In the genomic region with DNA sequence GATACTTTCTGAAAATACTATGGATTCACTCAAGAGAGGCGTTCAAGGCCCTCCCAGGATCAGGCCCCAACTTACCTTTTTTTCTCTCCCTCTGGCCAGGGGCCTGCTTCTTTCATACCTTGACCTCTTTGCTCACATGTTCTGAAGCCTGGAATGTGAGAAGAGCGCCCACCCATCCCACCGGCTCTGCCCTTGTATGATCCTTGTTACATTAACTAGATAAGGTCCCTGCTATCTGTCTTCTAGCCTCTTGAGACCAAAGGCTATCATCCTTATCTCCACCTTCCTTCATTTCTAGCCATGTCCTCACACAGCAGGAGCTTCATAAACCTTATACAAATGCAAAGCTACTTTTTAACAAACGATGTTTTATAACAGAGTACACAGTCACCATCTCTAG, we compare ENCODE assay signal across 14 cellular contexts. TPM values are rescaled to one million over a fixed set of nuclear protein-coding genes. Genes with fewer than 3 reads are reported as not detected.
A peak's percentile ranks its signal among the peaks of the same experiment; 100 is the strongest.
DNase-seq lines count a peak whose midpoint lies in the region; ATAC-seq and TF ChIP-seq lines count a peak whose summit lies in the region.
"Had no signal": no experiment of that assay in that cellular context is flagged by ENCODE, and none has a peak within 500 bp of the region (broad histone marks: within the 10 kb centered on the region; RNA-seq: fewer than 3 reads in every experiment).

No MANE protein-coding gene starts in this region.

- 0 out of 2 replicates have a peak overlapping the region, but pooled peaks have one; percentile 50 for H3K27ac Mint-ChIP-seq in WTC11
- no peak overlapping the region for H3K27ac Mint-ChIP-seq in stimulated activated effector memory CD8-positive, alpha-beta T cell treated with anti-CD3 and anti-CD28 coated beads, Interleukin-12 subunit alpha, Interleukin-12 subunit beta, amount 100 ng/mL, for 72 hours
- H3K27ac Mint-ChIP-seq: B cell; CD4-positive, CD25-positive, alpha-beta regulatory T cell; CD8-positive, alpha-beta memory T cell had no signal

- no peak overlapping the region for H2BK120ac ChIP-seq in mesendoderm (ENCODE audit: low read depth, low read length)

- no peak for ATAC-seq in WTC11
- no peak for ATAC-seq in stimulated activated effector memory CD8-positive, alpha-beta T cell treated with anti-CD3 and anti-CD28 coated beads, Interleukin-12 subunit alpha, Interleukin-12 subunit beta, amount 100 ng/mL, for 72 hours

- H2AK5ac ChIP-seq in mesendoderm (ENCODE audit: low read length) = no peak overlapping the region

- H3K27me3 Mint-ChIP-seq in WTC11 (ENCODE audit: low read depth) = no peaks in the 10 kb centered on the region
- H3K27me3 Mint-ChIP-seq: CD4-positive, CD25-positive, alpha-beta regulatory T cell had no signal

- peaks cover 1% of the 10 kb centered on the region for H3K79me1 ChIP-seq in mesendoderm (ENCODE audit: low read length)

- WGBS in mesendoderm (ENCODE audit: extremely low coverage, insufficient coverage, low lambda C conversion rate) = no CpG with 5 or more reads among the region's 4 CpGs

- no peak overlapping the region for H2BK5ac ChIP-seq in mesendoderm (ENCODE audit: low read length)

- H3K36me3 ChIP-seq in mesendoderm (ENCODE audit: control insufficient read depth, insufficient read depth, low read length) = no peaks in the 10 kb centered on the region

- H4K8ac ChIP-seq in mesendoderm (ENCODE audit: low read depth, low read length) = no peak overlapping the region

- no peak overlapping the region for H3K4ac ChIP-seq in mesendoderm (ENCODE audit: low read depth, low read length)

- H3K4me1 Mint-ChIP-seq in WTC11 = peaks cover 59% of the 10 kb centered on the region
- H3K4me1 Mint-ChIP-seq in stimulated activated effector memory CD8-positive, alpha-beta T cell treated with anti-CD3 and anti-CD28 coated beads, Interleukin-12 subunit alpha, Interleukin-12 subunit beta, amount 100 ng/mL, for 72 hours = no peaks in the 10 kb centered on the region
- H3K4me1 Mint-ChIP-seq: CD4-positive, CD25-positive, alpha-beta regulatory T cell; CD8-positive, alpha-beta memory T cell had no signal

- no peak overlapping the region for H3K9ac ChIP-seq in mesendoderm (ENCODE audit: low read length)

- POLR2A ChIA-PET in WTC11 (lab: Charles Lee) = no interaction called here

- CTCF ChIA-PET in WTC11 (lab: Charles Lee) = no interaction called here

- H4K5ac ChIP-seq in mesendoderm (ENCODE audit: low read length) = no peak overlapping the region

- no peak overlapping the region for H3K4me2 ChIP-seq in mesendoderm (ENCODE audit: low read length)

- H3K27ac ChIP-seq in mesendoderm (ENCODE audit: low read depth, low read length) = no peak overlapping the region

- H2BK15ac ChIP-seq in mesendoderm (replicated peaks; ENCODE audit: low read depth) = no peak overlapping the region

- no peak for TF ChIP-seq CTCF in WTC11 (IDR thresholded peaks at IDR 0.05)
- TF ChIP-seq CTCF in GM20000 (IDR thresholded peaks at IDR 0.05; ENCODE audit: extremely low read depth, missing control alignments) = no peak

- peak; percentile 26 for DNase-seq in ELF-1 (ENCODE audit: low read depth, low spot score)
- DNase-seq in WTC11 (ENCODE audit: low spot score) = no peak
- peak; percentile 89 for DNase-seq in mesendoderm
- no peak for DNase-seq in GM20000 (ENCODE audit: low spot score)
- DNase-seq in stimulated activated effector memory CD8-positive, alpha-beta T cell treated with anti-CD3 and anti-CD28 coated beads, Interleukin-12 subunit alpha, Interleukin-12 subunit beta, amount 100 ng/mL, for 72 hours (ENCODE audit: low spot score in 2 of 2) = no peak
- DNase-seq in activated effector memory CD4-positive, alpha-beta T cell treated with anti-CD3 and anti-CD28 coated beads, Interleukin-2, amount 50 U/mL, for 16 hours = no peak
- DNase-seq: C1 segment of cervical spinal cord; CD4-positive, CD25-positive, alpha-beta regulatory T cell; CD8-positive, alpha-beta memory T cell; COR-L47; GDM1; GOT3; H9 had no signal

- H3K23ac ChIP-seq in mesendoderm (ENCODE audit: low read length) = no peak overlapping the region

- H3K18ac ChIP-seq in mesendoderm (ENCODE audit: low read length) = peak overlapping the region; percentile 52

- no peaks in the 10 kb centered on the region; the same call in 1 of the 2 replicates for H3K36me3 Mint-ChIP-seq in WTC11
- H3K36me3 Mint-ChIP-seq in stimulated activated effector memory CD8-positive, alpha-beta T cell treated with anti-CD3 and anti-CD28 coated beads, Interleukin-12 subunit alpha, Interleukin-12 subunit beta, amount 100 ng/mL, for 72 hours = no peaks in the 10 kb centered on the region
- H3K36me3 Mint-ChIP-seq: CD4-positive, CD25-positive, alpha-beta regulatory T cell; CD8-positive, alpha-beta memory T cell had no signal

- H3K56ac ChIP-seq in mesendoderm (ENCODE audit: low read length) = no peak overlapping the region

- no peaks in the 10 kb centered on the region for H3K9me3 Mint-ChIP-seq in WTC11
- H3K9me3 Mint-ChIP-seq in stimulated activated effector memory CD8-positive, alpha-beta T cell treated with anti-CD3 and anti-CD28 coated beads, Interleukin-12 subunit alpha, Interleukin-12 subunit beta, amount 100 ng/mL, for 72 hours = no peaks in the 10 kb centered on the region
- H3K9me3 Mint-ChIP-seq: CD4-positive, CD25-positive, alpha-beta regulatory T cell; CD8-positive, alpha-beta memory T cell; H9 had no signal

- peaks cover 18% of the 10 kb centered on the region for H3K4me1 ChIP-seq in mesendoderm (ENCODE audit: control insufficient read depth, low read depth, low read length)

- no peak overlapping the region for H3K4me3 ChIP-seq in mesendoderm (ENCODE audit: low read length)

- H3K4me3 Mint-ChIP-seq in WTC11 = no peak overlapping the region
- no peak overlapping the region for H3K4me3 Mint-ChIP-seq in stimulated activated effector memory CD8-positive, alpha-beta T cell treated with anti-CD3 and anti-CD28 coated beads, Interleukin-12 subunit alpha, Interleukin-12 subunit beta, amount 100 ng/mL, for 72 hours
- H3K4me3 Mint-ChIP-seq: B cell; CD4-positive, CD25-positive, alpha-beta regulatory T cell; CD8-positive, alpha-beta memory T cell had no signal

- no peaks in the 10 kb centered on the region for H3K27me3 ChIP-seq in mesendoderm (ENCODE audit: insufficient read depth, low read length, poor library complexity)

- H3K79me2 ChIP-seq in mesendoderm (ENCODE audit: control insufficient read depth, insufficient read depth, low read length) = no peaks in the 10 kb centered on the region

TF ChIP-seq in WTC11, 78 proteins besides CTCF, POLR2A, EP300 and RAD21:
- TF ChIP-seq ATF1 (CRISPR knock-in tag; IDR thresholded peaks at IDR 0.05) (no peak), NFYB (CRISPR knock-in tag; conservative IDR thresholded peaks at IDR 0.05; ENCODE audit: low read depth) (no peak), SMAD4 (CRISPR knock-in tag; IDR thresholded peaks at IDR 0.05) (no peak), ZNF219 (CRISPR knock-in tag; IDR thresholded peaks at IDR 0.05; ENCODE audit: borderline replicate concordance) (no peak), ZNF416 (CRISPR knock-in tag; IDR thresholded peaks at IDR 0.05) (no peak), TEAD4 (CRISPR knock-in tag; IDR thresholded peaks at IDR 0.05) (no peak)
- TF ChIP-seq, protein P1, sequence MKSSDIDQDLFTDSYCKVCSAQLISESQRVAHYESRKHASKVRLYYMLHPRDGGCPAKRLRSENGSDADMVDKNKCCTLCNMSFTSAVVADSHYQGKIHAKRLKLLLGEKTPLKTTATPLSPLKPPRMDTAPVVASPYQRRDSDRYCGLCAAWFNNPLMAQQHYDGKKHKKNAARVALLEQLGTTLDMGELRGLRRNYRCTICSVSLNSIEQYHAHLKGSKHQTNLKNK (CRISPR knock-in tag; IDR thresholded peaks at IDR 0.05) = no peak
- TF ChIP-seq, protein P2, sequence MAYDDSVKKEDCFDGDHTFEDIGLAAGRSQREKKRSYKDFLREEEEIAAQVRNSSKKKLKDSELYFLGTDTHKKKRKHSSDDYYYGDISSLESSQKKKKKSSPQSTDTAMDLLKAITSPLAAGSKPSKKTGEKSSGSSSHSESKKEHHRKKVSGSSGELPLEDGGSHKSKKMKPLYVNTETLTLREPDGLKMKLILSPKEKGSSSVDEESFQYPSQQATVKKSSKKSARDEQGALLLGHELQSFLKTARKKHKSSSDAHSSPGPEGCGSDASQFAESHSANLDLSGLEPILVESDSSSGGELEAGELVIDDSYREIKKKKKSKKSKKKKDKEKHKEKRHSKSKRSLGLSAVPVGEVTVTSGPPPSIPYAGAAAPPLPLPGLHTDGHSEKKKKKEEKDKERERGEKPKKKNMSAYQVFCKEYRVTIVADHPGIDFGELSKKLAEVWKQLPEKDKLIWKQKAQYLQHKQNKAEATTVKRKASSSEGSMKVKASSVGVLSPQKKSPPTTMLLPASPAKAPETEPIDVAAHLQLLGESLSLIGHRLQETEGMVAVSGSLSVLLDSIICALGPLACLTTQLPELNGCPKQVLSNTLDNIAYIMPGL (CRISPR knock-in tag; IDR thresholded peaks at IDR 0.05) = no peak
- TF ChIP-seq, protein P3, sequence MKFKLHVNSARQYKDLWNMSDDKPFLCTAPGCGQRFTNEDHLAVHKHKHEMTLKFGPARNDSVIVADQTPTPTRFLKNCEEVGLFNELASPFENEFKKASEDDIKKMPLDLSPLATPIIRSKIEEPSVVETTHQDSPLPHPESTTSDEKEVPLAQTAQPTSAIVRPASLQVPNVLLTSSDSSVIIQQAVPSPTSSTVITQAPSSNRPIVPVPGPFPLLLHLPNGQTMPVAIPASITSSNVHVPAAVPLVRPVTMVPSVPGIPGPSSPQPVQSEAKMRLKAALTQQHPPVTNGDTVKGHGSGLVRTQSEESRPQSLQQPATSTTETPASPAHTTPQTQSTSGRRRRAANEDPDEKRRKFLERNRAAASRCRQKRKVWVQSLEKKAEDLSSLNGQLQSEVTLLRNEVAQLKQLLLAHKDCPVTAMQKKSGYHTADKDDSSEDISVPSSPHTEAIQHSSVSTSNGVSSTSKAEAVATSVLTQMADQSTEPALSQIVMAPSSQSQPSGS (CRISPR knock-in tag; IDR thresholded peaks at IDR 0.05; ENCODE audit: borderline replicate concordance, low read depth) = no peak

RNA-seq across cellular contexts. Expression of a gene that starts 45.9 kb away (rescaled TPM):
- 56.5 to 65.1 TPM (median 56.8 TPM) in 3 replicates for total RNA-seq in WTC11 (2021)
- 61.4 TPM for polyA plus RNA-seq in mesendoderm (2013, experiment 1 of 2)
- polyA plus RNA-seq in mesendoderm (2013, experiment 2 of 2) = 61.8 TPM
- total RNA-seq: B cell had no signal
- polyA plus RNA-seq: CD4-positive, CD25-positive, alpha-beta regulatory T cell; CD8-positive, alpha-beta memory T cell had no signal

Comparison
In these comparisons a context has a peak if more than half of its experiments do, and no peak if none do; other contexts are left out.
1. DNase-seq: peak in ELF-1 (single experiment) and mesendoderm (single experiment); none in WTC11 (single experiment), GM20000 (single experiment), stimulated activated effector memory CD8-positive, alpha-beta T cell treated with anti-CD3 and anti-CD28 coated beads, Interleukin-12 subunit alpha, Interleukin-12 subunit beta, amount 100 ng/mL, for 72 hours (0 of 2) and activated effector memory CD4-positive, alpha-beta T cell treated with anti-CD3 and anti-CD28 coated beads, Interleukin-2, amount 50 U/mL, for 16 hours (single experiment).